1 cellular context compared by ENCODE assay signal in genomic region chr6:33785766-33786165, GRCh38.
TF ChIP-seq lines count a peak whose summit lies in the region.

No MANE protein-coding gene starts in this region.

TF ChIP-seq in HepG2, 621 proteins besides CTCF, POLR2A, EP300 and RAD21:
- TF ChIP-seq ZNF253 (CRISPR knock-in tag; IDR thresholded peaks at IDR 0.05; ENCODE audit: borderline replicate concordance) = no peak
- TF ChIP-seq ZNF274 (CRISPR knock-in tag; IDR thresholded peaks at IDR 0.05) = no peak
- no peak for TF ChIP-seq TRIM24 (CRISPR knock-in tag; IDR thresholded peaks at IDR 0.05)
- TF ChIP-seq PRMT3 (CRISPR knock-in tag; IDR thresholded peaks at IDR 0.05; ENCODE audit: borderline replicate concordance, low read depth) = no peak
- no peak for TF ChIP-seq TBP (CRISPR knock-in tag; IDR thresholded peaks at IDR 0.05)
- no peak for TF ChIP-seq SOX6 (IDR thresholded peaks at IDR 0.05)
- TF ChIP-seq SOX6 (CRISPR knock-in tag; IDR thresholded peaks at IDR 0.05) = no peak
- TF ChIP-seq MATR3 (CRISPR knock-in tag; IDR thresholded peaks at IDR 0.05) = no peak
- no peak for TF ChIP-seq ZSCAN9 (CRISPR knock-in tag; IDR thresholded peaks at IDR 0.05; ENCODE audit: borderline replicate concordance)
